ENCODE assay signal across 1 cellular context in genomic region chr22:44425356-44425755, GRCh38.
TF ChIP-seq lines count a peak whose summit lies in the region.

No MANE protein-coding gene starts in this region.

TF ChIP-seq in HEK293, 187 proteins besides CTCF, POLR2A, EP300 and RAD21:
- TF ChIP-seq ZIC2 (tag by site-specific recombination; IDR thresholded peaks at IDR 0.05) (peak; percentile 19; the same call in 1 of the 2 replicates), ZNF488 (tag by site-specific recombination; IDR thresholded peaks at IDR 0.05) (no peak)
